ENCODE assay signal across 1 cellular context in genomic region chr14:103623308-103623707, GRCh38.
TF ChIP-seq lines count a peak whose summit lies in the region.

No MANE protein-coding gene starts in this region.

TF ChIP-seq in HepG2, 621 proteins besides CTCF, POLR2A, EP300 and RAD21 (continued from another document):
- TF ChIP-seq AKNA (CRISPR knock-in tag; IDR thresholded peaks at IDR 0.05; ENCODE audit: borderline replicate concordance): no peak
- no peak for TF ChIP-seq SIX1 (CRISPR knock-in tag; IDR thresholded peaks at IDR 0.05; ENCODE audit: borderline replicate concordance)
- TF ChIP-seq ZNF770 (CRISPR knock-in tag; IDR thresholded peaks at IDR 0.05): peak; percentile 52; the same call in 1 of the 2 replicates
- TF ChIP-seq ZNF704 (CRISPR knock-in tag; IDR thresholded peaks at IDR 0.05; ENCODE audit: borderline replicate concordance): no peak
- no peak for TF ChIP-seq TEF (CRISPR knock-in tag; IDR thresholded peaks at IDR 0.05)
- no peak for TF ChIP-seq ZNF414 (CRISPR knock-in tag; IDR thresholded peaks at IDR 0.05)
- no peak for TF ChIP-seq CAMTA2 (CRISPR knock-in tag; IDR thresholded peaks at IDR 0.05; ENCODE audit: borderline replicate concordance)
- peak; percentile 75 for TF ChIP-seq ZNF121 (CRISPR knock-in tag; IDR thresholded peaks at IDR 0.05)
- peak; percentile 41; the same call in 1 of the 2 replicates for TF ChIP-seq RARA (CRISPR knock-in tag; IDR thresholded peaks at IDR 0.05)
- no peak for TF ChIP-seq MZF1 (CRISPR knock-in tag; IDR thresholded peaks at IDR 0.05; ENCODE audit: borderline replicate concordance)
- TF ChIP-seq GABPB1 (CRISPR knock-in tag; IDR thresholded peaks at IDR 0.05): no peak
- 0 out of 2 replicates have a peak, but pooled peaks have one; percentile 4 for TF ChIP-seq SAP130 (CRISPR knock-in tag; IDR thresholded peaks at IDR 0.05; ENCODE audit: low read depth)
- no peak for TF ChIP-seq ZNF607 (CRISPR knock-in tag; IDR thresholded peaks at IDR 0.05; ENCODE audit: borderline replicate concordance)
